ENCODE assay signal across 9 cellular contexts in genomic region chr19:45927565-45928261, GRCh38. TPM values are rescaled to one million over a fixed set of nuclear protein-coding genes. Genes with fewer than 3 reads are reported as not detected.
DNase-seq lines count a peak whose midpoint lies in the region; ATAC-seq, FAIRE-seq and TF ChIP-seq lines count a peak whose summit lies in the region.
"Had no signal": no experiment of that assay in that cellular context is flagged by ENCODE, and none has a peak within 500 bp of the region (broad histone marks: within the 10 kb centered on the region; RNA-seq: fewer than 3 reads in every experiment).

No MANE protein-coding gene starts in this region.

- TF ChIP-seq CTCF in CD14-positive monocyte (IDR thresholded peaks at IDR 0.05), result no peak
- TF ChIP-seq CTCF in pancreas (IDR thresholded peaks at IDR 0.05), result no peak
- peak in 1 of 5 experiments; percentile 12 for TF ChIP-seq CTCF in transverse colon (IDR thresholded peaks at IDR 0.05)

- H3K9me3 ChIP-seq in pancreas (no peaks in the 10 kb centered on the region), transverse colon (no peaks in the 10 kb centered on the region)

- H3K4me3 ChIP-seq in pancreas, result no peak overlapping the region
- no peak overlapping the region for H3K4me3 ChIP-seq in transverse colon

- TF ChIP-seq POLR2A in transverse colon (IDR thresholded peaks at IDR 0.05), result no peak

- H3K4me3 Mint-ChIP-seq in CD14-positive monocyte, result peak overlapping the region in 1 of 2 donors; percentile 66
- H3K4me3 Mint-ChIP-seq: activated naive CD4-positive, alpha-beta T cell treated with anti-CD3 and anti-CD28 coated beads, Interleukin-2, amount 50 U/mL, for 24 hours had no signal

- H3K27me3 ChIP-seq in pancreas (no peaks in the 10 kb centered on the region), transverse colon (peaks cover 11% of the 10 kb centered on the region)

- peak; percentile 86 for DNase-seq in CD14-positive monocyte (ENCODE audit: low spot score)
- DNase-seq in NAMALWA (ENCODE audit: low spot score), result peak; percentile 97
- peak; percentile 93 for DNase-seq in SHP77 treated with DMSO at 0.1 percent for 48 hours (lab: John Stamatoyannopoulos, UW)
- peak; percentile 95 for DNase-seq in activated effector memory CD4-positive, alpha-beta T cell treated with anti-CD3 and anti-CD28 coated beads, Interleukin-2, amount 50 U/mL, for 16 hours
- DNase-seq in glomerular visceral epithelial cell (ENCODE audit: extremely low spot score), result peak; percentile 90
- DNase-seq in pancreas, result peak; percentile 90 to 93 (median 92)
- DNase-seq in transverse colon, result peak; percentile 93

- FAIRE-seq in pancreas (lab: Jason Lieb, UNC), result no peak

- H3K27me3 Mint-ChIP-seq in CD14-positive monocyte (ENCODE audit: low read depth in 3 of 3), result peaks cover 11 to 34% (median 28%) of the 10 kb centered on the region in 3 donors

- no peaks in the 10 kb centered on the region for H3K36me3 Mint-ChIP-seq in CD14-positive monocyte
- H3K36me3 Mint-ChIP-seq: activated naive CD4-positive, alpha-beta T cell treated with anti-CD3 and anti-CD28 coated beads, Interleukin-2, amount 50 U/mL, for 24 hours had no signal

- H3K9me3 Mint-ChIP-seq in CD14-positive monocyte, result peaks cover 0 to 5% (median 0%) of the 10 kb centered on the region in 7 donors
- H3K9me3 Mint-ChIP-seq: activated naive CD4-positive, alpha-beta T cell treated with anti-CD3 and anti-CD28 coated beads, Interleukin-2, amount 50 U/mL, for 24 hours had no signal

- H3K27ac Mint-ChIP-seq in CD14-positive monocyte, result peak overlapping the region in 1 of 7 donors; percentile 16
- H3K27ac Mint-ChIP-seq: activated naive CD4-positive, alpha-beta T cell treated with anti-CD3 and anti-CD28 coated beads, Interleukin-2, amount 50 U/mL, for 24 hours had no signal

- intact Hi-C loops in CD14-positive monocyte (cut with micrococcal nuclease) (loop anchor here in 1 of 2 donors (2.0 to 10.0 kb wide), 2 partner anchors 25 to 63 kb away; partner anchors contain the start of genes FOXA3, MYPOP and SYMPK), pancreas (cut with DNase I) (no loop called here), transverse colon (cut with DNase I; ENCODE audit: low total_unique reads) (no loop called here)

- ATAC-seq in GM19452 (IDR thresholded peaks at IDR 0.05; ENCODE audit: unreplicated experiment) (peak; percentile 83), pancreas (peak; percentile 92 to 100 (median 99))

- H3K27ac ChIP-seq in pancreas (no peak overlapping the region), transverse colon (no peak overlapping the region)

- TF ChIP-seq EP300 in transverse colon (IDR thresholded peaks at IDR 0.05; ENCODE audit: low read depth), result no peak

- H3K4me1 ChIP-seq in pancreas (peaks cover 0 to 5% (median 0%) of the 10 kb centered on the region in 3 donors), transverse colon (peaks cover 0 to 5% (median 4%) of the 10 kb centered on the region in 4 donors)

- H3K36me3 ChIP-seq in pancreas (no peaks in the 10 kb centered on the region), transverse colon (no peaks in the 10 kb centered on the region)

- in situ Hi-C loops in transverse colon (cut with MboI; ENCODE audit: low pct_ligation_motif_present in 1 of 4, low pct_unique_long_range_greater_than_20kb in 1 of 4, low sequenced_read_pairs in 3 of 4), result no loop called here

- peaks cover 8% of the 10 kb centered on the region for H3K4me1 Mint-ChIP-seq in CD14-positive monocyte

- 9 to 11% methylated on average over 33 of the region's 33 CpGs for WGBS in pancreas, 2 donors
- 11 to 16% methylated on average over 10 to 33 of the region's 33 CpGs for WGBS in transverse colon (ENCODE audit: low coverage in 1 of 2), 2 donors

RNA-seq across cellular contexts. Expression of gene NANOS2, which starts 13.1 kb away (rescaled TPM):
- polyA plus RNA-seq in CD14-positive monocyte, result not detected
- not detected for total RNA-seq in pancreas
- not detected for polyA plus RNA-seq in pancreas
- total RNA-seq in transverse colon, result not detected

RNA-seq across cellular contexts. Expression of gene MYPOP, which starts 25.3 kb away (rescaled TPM):
- under 1 TPM; 0.08 to 0.39 TPM for polyA plus RNA-seq in CD14-positive monocyte
- 1 to 10 TPM; 3.6 to 5.6 (median 4.4) TPM for total RNA-seq in pancreas
- polyA plus RNA-seq in pancreas, result 1 to 10 TPM; 5.2 to 6.9 TPM
- total RNA-seq in transverse colon, result 10 to 100 TPM in 2 of 4 donors, 1 to 10 TPM in 2; 5.5 to 26.9 (median 8.9) TPM

RNA-seq across cellular contexts. Expression of gene IRF2BP1, which starts 41.8 kb away (rescaled TPM):
- polyA plus RNA-seq in CD14-positive monocyte (1 to 10 TPM; 2.0 to 2.1 TPM), pancreas (10 to 100 TPM; 13.3 to 21.5 TPM)
- total RNA-seq in pancreas (10 to 100 TPM; 10.0 to 19.4 (median 14.7) TPM), transverse colon (10 to 100 TPM; 24.9 to 34.1 (median 29.5) TPM)

RNA-seq across cellular contexts. Expression of gene NOVA2, which starts 46.0 kb away (rescaled TPM):
- polyA plus RNA-seq in CD14-positive monocyte (not detected), pancreas (1 to 10 TPM; 1.7 to 2.6 TPM)
- total RNA-seq in pancreas (1 to 10 TPM in 4 of 6 donors, under 1 TPM in 2; 0.43 to 1.5 (median 1.2) TPM), transverse colon (1 to 10 TPM in 1 of 4 donors, under 1 TPM in 2, not detected in 1; 0.41 to 2.2 (median 1.00) TPM)
